8 cellular contexts compared by ENCODE assay signal in the genomic region with DNA sequence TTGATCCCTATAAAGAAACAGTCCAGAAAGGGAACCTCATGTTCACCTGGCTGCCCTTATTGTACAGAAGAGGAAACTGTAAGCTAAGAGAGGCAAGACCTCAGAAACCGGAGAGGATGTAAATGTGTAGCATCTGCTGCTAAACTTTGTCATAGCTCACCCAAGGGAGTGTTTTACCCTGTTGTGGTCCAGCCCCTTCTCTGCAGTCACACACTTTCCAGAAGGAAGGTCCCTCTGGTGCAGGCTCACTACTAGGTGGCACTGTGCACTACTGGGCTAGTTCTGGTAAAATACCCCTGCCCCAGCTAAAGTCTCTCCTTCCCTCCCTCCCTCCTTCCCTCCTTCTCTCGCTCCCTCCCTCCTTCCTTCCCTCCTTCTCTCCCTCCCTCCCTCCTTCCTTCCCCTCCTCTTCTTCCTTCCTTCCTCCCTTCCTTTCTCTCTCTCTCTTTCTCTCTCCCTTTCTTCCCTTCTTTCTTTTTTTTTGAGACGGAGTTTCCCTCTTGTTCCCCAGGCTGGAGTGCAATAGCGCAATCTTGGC. TPM values are rescaled to one million over a fixed set of nuclear protein-coding genes. Genes with fewer than 3 reads are reported as not detected.
DNase-seq lines count a peak whose midpoint lies in the region; ATAC-seq and TF ChIP-seq lines count a peak whose summit lies in the region.

No MANE protein-coding gene starts in this region.

- peaks cover 1% of the 10 kb centered on the region for H3K27me3 Mint-ChIP-seq in glutamatergic neuron (ENCODE audit: unreplicated experiment)
- H3K27me3 Mint-ChIP-seq in activated naive CD4-positive, alpha-beta T cell treated with anti-CD3 and anti-CD28 coated beads for 36 hours (ENCODE audit: low read depth) = peaks cover 5% of the 10 kb centered on the region

- H3K27ac Mint-ChIP-seq in glutamatergic neuron (ENCODE audit: unreplicated experiment) = no peak overlapping the region
- H3K27ac Mint-ChIP-seq in activated naive CD4-positive, alpha-beta T cell treated with anti-CD3 and anti-CD28 coated beads for 36 hours = no peak overlapping the region

- TF ChIP-seq CTCF in glutamatergic neuron (IDR thresholded peaks at IDR 0.05; ENCODE audit: partially characterized antibody, unreplicated experiment) = no peak
- no peak for TF ChIP-seq CTCF in A673 (conservative IDR thresholded peaks at IDR 0.05; ENCODE audit: low read depth, low read length)

- H3K36me3 Mint-ChIP-seq in glutamatergic neuron (ENCODE audit: unreplicated experiment) = no peaks in the 10 kb centered on the region
- no peaks in the 10 kb centered on the region for H3K36me3 Mint-ChIP-seq in activated naive CD4-positive, alpha-beta T cell treated with anti-CD3 and anti-CD28 coated beads for 36 hours (ENCODE audit: low read depth)

- intact Hi-C loops in activated naive CD4-positive, alpha-beta T cell treated with anti-CD3 and anti-CD28 coated beads for 36 hours (cut with micrococcal nuclease) = no loop called here
- intact Hi-C loops in A673 (cut with micrococcal nuclease; ENCODE audit: unreplicated experiment) = no loop called here

- peaks cover 4% of the 10 kb centered on the region for H3K9me3 Mint-ChIP-seq in glutamatergic neuron (ENCODE audit: unreplicated experiment)
- no peaks in the 10 kb centered on the region for H3K9me3 Mint-ChIP-seq in activated naive CD4-positive, alpha-beta T cell treated with anti-CD3 and anti-CD28 coated beads for 36 hours

- BruUV-seq in A673 (replicated peaks; lab: Mats Ljungman, UMichigan) = no TSS peak

- H3K27me3 ChIP-seq in A673 (replicated peaks; ENCODE audit: insufficient read depth, low read depth, low read length, poor library complexity) = peaks cover 5% of the 10 kb centered on the region

- H3K4me3 Mint-ChIP-seq in glutamatergic neuron (ENCODE audit: unreplicated experiment) = no peak overlapping the region
- H3K4me3 Mint-ChIP-seq in activated naive CD4-positive, alpha-beta T cell treated with anti-CD3 and anti-CD28 coated beads for 36 hours = no peak overlapping the region

- no peaks in the 10 kb centered on the region for H3K9me3 ChIP-seq in A673 (ENCODE audit: low read depth, low read length, poor library complexity, severe bottlenecking)

- H3K36me3 ChIP-seq in A673 (ENCODE audit: insufficient read depth, low read length, poor library complexity, severe bottlenecking) = no peaks in the 10 kb centered on the region

- CTCF ChIA-PET in activated naive CD4-positive, alpha-beta T cell treated with anti-CD3 and anti-CD28 coated beads for 36 hours (lab: Charles Lee) = interaction anchor here (0.8 kb wide), 1 partner anchor 195 kb away, joined by 3 read pairs; no protein-coding TSS in a partner anchor
- CTCF ChIA-PET in A673 (lab: Charles Lee) = no interaction called here

- no peak overlapping the region for H3K27ac ChIP-seq in A673 (ENCODE audit: low read depth, low read length, poor library complexity, severe bottlenecking)

- ATAC-seq in GM18499 (IDR thresholded peaks at IDR 0.05; ENCODE audit: insufficient read depth, unreplicated experiment) (peak; percentile 90), GM21825 (IDR thresholded peaks at IDR 0.05; ENCODE audit: unreplicated experiment) (peak; percentile 93)

- H3K4me1 ChIP-seq in A673 (ENCODE audit: insufficient read depth, low read length, poor library complexity, severe bottlenecking) = no peaks in the 10 kb centered on the region

- DNase-seq in NCI-H1048 (lab: John Stamatoyannopoulos, UW) (peak; percentile 16), left kidney (ENCODE audit: low read depth, low spot score) (peak; percentile 48), glutamatergic neuron (no peak), glomerular visceral epithelial cell (ENCODE audit: extremely low spot score) (no peak), A673 (ENCODE audit: low spot score) (no peak)
- no peak for DNase-seq in activated naive CD4-positive, alpha-beta T cell treated with anti-CD3 and anti-CD28 coated beads for 36 hours

- no peaks in the 10 kb centered on the region for H3K4me1 Mint-ChIP-seq in glutamatergic neuron (ENCODE audit: low read depth, unreplicated experiment)
- no peaks in the 10 kb centered on the region for H3K4me1 Mint-ChIP-seq in activated naive CD4-positive, alpha-beta T cell treated with anti-CD3 and anti-CD28 coated beads for 36 hours (ENCODE audit: low read depth)

- POLR2A ChIA-PET in A673 (lab: Charles Lee; ENCODE audit: low non-redundant PET) = no interaction called here

- no peak overlapping the region for H3K4me3 ChIP-seq in A673 (ENCODE audit: low read depth, low read length, poor library complexity, severe bottlenecking)

RNA-seq across cellular contexts. Expression of gene LCOR, which starts 42.5 kb away (rescaled TPM):
- total RNA-seq in glutamatergic neuron (ENCODE audit: unreplicated experiment) (132 TPM), A673 (2021) (39.2 and 42.6 TPM in 2 replicates)
- 10 to 100 TPM; 18.1 to 22.9 TPM for total RNA-seq in activated naive CD4-positive, alpha-beta T cell treated with anti-CD3 and anti-CD28 coated beads for 36 hours

Comparison
In these comparisons a context has a peak if more than half of its experiments do, and no peak if none do; other contexts are left out.
1. DNase-seq: peak in NCI-H1048 (single experiment) and left kidney (single experiment); none in glutamatergic neuron (single experiment), glomerular visceral epithelial cell (single experiment), activated naive CD4-positive, alpha-beta T cell treated with anti-CD3 and anti-CD28 coated beads for 36 hours (single experiment) and A673 (single experiment).